In the genomic region with DNA sequence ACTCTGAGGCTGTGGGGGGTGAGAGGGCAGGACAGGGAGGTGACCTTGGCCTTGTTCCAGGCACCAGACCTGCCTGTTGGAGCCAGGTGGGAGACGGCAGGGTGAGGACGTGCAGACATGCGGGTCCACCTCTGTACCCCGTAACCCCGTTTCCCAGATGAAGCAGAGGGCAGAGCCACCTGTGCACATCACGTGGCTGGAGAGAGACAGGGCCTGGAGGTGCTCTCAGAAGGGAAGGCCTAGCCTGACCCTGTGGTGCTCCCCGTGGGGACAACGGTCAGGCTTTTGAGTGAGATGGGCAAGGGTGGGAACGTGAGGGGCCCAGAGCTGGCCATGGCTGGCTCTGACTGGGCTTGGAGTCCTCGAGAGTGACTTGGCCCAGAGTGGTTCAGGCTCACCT, we compare ENCODE assay signal across 20 cellular contexts. TPM values are rescaled to one million over a fixed set of nuclear protein-coding genes. Genes with fewer than 3 reads are reported as not detected.
A peak's percentile ranks its signal among the peaks of the same experiment; 100 is the strongest.
DNase-seq lines count a peak whose midpoint lies in the region; ATAC-seq, FAIRE-seq and TF ChIP-seq lines count a peak whose summit lies in the region.
"Had no signal": no experiment of that assay in that cellular context is flagged by ENCODE, and none has a peak within 500 bp of the region (broad histone marks: within the 10 kb centered on the region; RNA-seq: fewer than 3 reads in every experiment).

No MANE protein-coding gene starts in this region.

- peak overlapping the region; percentile 39 for H3K4me3 Mint-ChIP-seq in activated naive CD8-positive, alpha-beta T cell treated with anti-CD3 and anti-CD28 coated beads, Interleukin-2, amount 10 ng/mL, durations not matched to agents 7 days and 5 days
- H3K4me3 Mint-ChIP-seq in activated naive CD8-positive, alpha-beta T cell treated with anti-CD3 and anti-CD28 coated beads, Interleukin-2, amount 50 U/mL, for 24 hours: no peak overlapping the region
- H3K4me3 Mint-ChIP-seq: H9 had no signal

- WGBS in HepG2 (ENCODE audit: low lambda C conversion rate): 11% methylated on average over 10 of the region's 10 CpGs
- 59% methylated on average over 10 of the region's 10 CpGs for WGBS in body of pancreas, 2 donors

- H3K27me3 ChIP-seq in Panc1 (ENCODE audit: control insufficient read depth, insufficient read depth, low read length) (no peaks in the 10 kb centered on the region), HepG2 (ENCODE audit: control insufficient read depth in 1 of 2, insufficient read depth in 2 of 2, low read length in 2 of 2) (peaks cover 55 to 96% of the 10 kb centered on the region in 2 experiments), body of pancreas (peaks cover 0 to 6% of the 10 kb centered on the region in 2 donors)

- no peak for TF ChIP-seq EP300 in HepG2 (IDR thresholded peaks at IDR 0.05; ENCODE audit: low read depth in 2 of 2, low read length in 2 of 2)
- no peak for TF ChIP-seq EP300 in HepG2 (CRISPR knock-in tag; IDR thresholded peaks at IDR 0.05; ENCODE audit: borderline replicate concordance)

- DNase-seq in activated naive CD8-positive, alpha-beta T cell treated with anti-CD3 and anti-CD28 coated beads, Interleukin-2, amount 10 ng/mL, durations not matched to agents 7 days and 5 days: no peak
- no peak for DNase-seq in activated naive CD8-positive, alpha-beta T cell treated with anti-CD3 and anti-CD28 coated beads, Interleukin-2, amount 50 U/mL, for 24 hours
- no peak for DNase-seq in Panc1 (ENCODE audit: low read depth, low spot score)
- no peak for DNase-seq in HepG2 (ENCODE audit: low spot score)
- DNase-seq in activated CD8-positive, alpha-beta memory T cell treated with anti-CD3 and anti-CD28 coated beads, Interleukin-2, amount 50 U/mL, for 4 hours: no peak
- DNase-seq in NCI-H82 treated with DMSO at 0.1 percent for 48 hours (lab: John Stamatoyannopoulos, UW; ENCODE audit: unreplicated experiment): no peak
- DNase-seq in body of pancreas: no peak
- DNase-seq: BE2C; CD8-positive, alpha-beta memory T cell; H9; NCI-H1105; NCI-H2081; NCI-H2171 treated with DMSO at 0.1 percent for 48 hours; NCI-H446; NCI-H526 treated with DMSO at 0.1 percent for 48 hours; SHP77 treated with DMSO at 0.1 percent for 48 hours; SK-N-SH had no signal

- H3K27ac ChIP-seq in Panc1 (ENCODE audit: low read length) (peak overlapping the region; percentile 86), HepG2 (ENCODE audit: extremely low read length, insufficient read depth, low read length) (no peak overlapping the region), body of pancreas (no peak overlapping the region)

- H4K20me1 ChIP-seq in HepG2 (ENCODE audit: insufficient read depth, low read length): peaks cover 7% of the 10 kb centered on the region; the same call in 1 of the 2 replicates

- no peak overlapping the region for H2AFZ ChIP-seq in HepG2 (ENCODE audit: low read length)

- H3K4me1 ChIP-seq in Panc1 (ENCODE audit: control insufficient read depth, insufficient read depth, low read length) (peaks cover 67% of the 10 kb centered on the region), HepG2 (ENCODE audit: insufficient read depth, low read length) (no peaks in the 10 kb centered on the region), body of pancreas (no peaks in the 10 kb centered on the region)
- H3K4me1 ChIP-seq: BE2C had no signal

- POLR2A ChIA-PET in activated naive CD8-positive, alpha-beta T cell treated with anti-CD3 and anti-CD28 coated beads, Interleukin-2, amount 10 ng/mL, durations not matched to agents 7 days and 5 days (lab: Charles Lee): interaction anchor here (1.1 to 1.3 kb wide), 2 partner anchors 79 to 91 kb away, joined by 3 read pairs; no protein-coding TSS in a partner anchor
- POLR2A ChIA-PET in Panc1 (lab: Charles Lee): interaction anchor here (0.5 to 0.6 kb wide), 2 partner anchors 79 to 243 kb away, joined by 3 to 4 read pairs; no protein-coding TSS in a partner anchor
- POLR2A ChIA-PET in HepG2 (lab: Yijun Ruan, JAX): no interaction called here

- no peak overlapping the region for H3K4me2 ChIP-seq in HepG2 (ENCODE audit: low read depth, low read length)
- H3K4me2 ChIP-seq: SK-N-SH had no signal

- peaks cover 4% of the 10 kb centered on the region for H3K36me3 Mint-ChIP-seq in activated naive CD8-positive, alpha-beta T cell treated with anti-CD3 and anti-CD28 coated beads, Interleukin-2, amount 10 ng/mL, durations not matched to agents 7 days and 5 days
- no peaks in the 10 kb centered on the region for H3K36me3 Mint-ChIP-seq in activated naive CD8-positive, alpha-beta T cell treated with anti-CD3 and anti-CD28 coated beads, Interleukin-2, amount 50 U/mL, for 24 hours (ENCODE audit: low read depth)
- H3K36me3 Mint-ChIP-seq: CD8-positive, alpha-beta memory T cell had no signal

- H3K4me3 ChIP-seq in Panc1 (ENCODE audit: low read depth in 2 of 2, low read length in 2 of 2): no peak overlapping the region
- H3K4me3 ChIP-seq in HepG2 (replicated peaks in 1 of 3; ENCODE audit: insufficient read depth in 1 of 3, low read depth in 2 of 3, low read length in 3 of 3): no peak overlapping the region
- no peak overlapping the region for H3K4me3 ChIP-seq in body of pancreas

- peaks cover 9% of the 10 kb centered on the region for H3K9me3 Mint-ChIP-seq in activated naive CD8-positive, alpha-beta T cell treated with anti-CD3 and anti-CD28 coated beads, Interleukin-2, amount 10 ng/mL, durations not matched to agents 7 days and 5 days
- H3K9me3 Mint-ChIP-seq in activated naive CD8-positive, alpha-beta T cell treated with anti-CD3 and anti-CD28 coated beads, Interleukin-2, amount 50 U/mL, for 24 hours: peaks cover 1% of the 10 kb centered on the region

- BruUV-seq in Panc1 (replicated peaks; lab: Mats Ljungman, UMichigan) (TSS peak; percentile 33), HepG2 (replicated peaks; lab: Mats Ljungman, UMichigan) (no TSS peak)

- in situ Hi-C loops in Panc1 (cut with HindIII; ENCODE audit: low pct_unique_long_range_greater_than_20kb, low sequenced_read_pairs): no loop called here
- in situ Hi-C loops in HepG2 (cut with HindIII; ENCODE audit: extremely low pct_ligation_motif_present, low pct_unique_long_range_greater_than_20kb): no loop called here

- CTCF ChIA-PET in Panc1 (lab: Charles Lee): no interaction called here
- CTCF ChIA-PET in HepG2 (lab: Yijun Ruan, JAX; ENCODE audit: low intra/inter-chr PET ratio, low total read pairs): no interaction called here

- no peak overlapping the region for H3K9ac ChIP-seq in HepG2 (ENCODE audit: insufficient read depth, low read depth, low read length)
- H3K9ac ChIP-seq: SK-N-SH had no signal

- H3K27ac Mint-ChIP-seq in activated naive CD8-positive, alpha-beta T cell treated with anti-CD3 and anti-CD28 coated beads, Interleukin-2, amount 10 ng/mL, durations not matched to agents 7 days and 5 days: no peak overlapping the region
- H3K27ac Mint-ChIP-seq in activated naive CD8-positive, alpha-beta T cell treated with anti-CD3 and anti-CD28 coated beads, Interleukin-2, amount 50 U/mL, for 24 hours: no peak overlapping the region
- H3K27ac Mint-ChIP-seq: H9 had no signal

- peaks cover 25% of the 10 kb centered on the region for H3K27me3 Mint-ChIP-seq in activated naive CD8-positive, alpha-beta T cell treated with anti-CD3 and anti-CD28 coated beads, Interleukin-2, amount 10 ng/mL, durations not matched to agents 7 days and 5 days
- H3K27me3 Mint-ChIP-seq in activated naive CD8-positive, alpha-beta T cell treated with anti-CD3 and anti-CD28 coated beads, Interleukin-2, amount 50 U/mL, for 24 hours: peaks cover 12% of the 10 kb centered on the region

- TF ChIP-seq CTCF in Panc1 (IDR thresholded peaks at IDR 0.05) (no peak), HepG2 (CRISPR knock-in tag; IDR thresholded peaks at IDR 0.05) (no peak), body of pancreas (IDR thresholded peaks at IDR 0.05) (no peak)

- TF ChIP-seq POLR2A in HepG2 (IDR thresholded peaks at IDR 0.05; ENCODE audit: insufficient read depth in 1 of 2, low read depth in 2 of 2, low read length in 2 of 2): no peak
- no peak for TF ChIP-seq POLR2A in body of pancreas (IDR thresholded peaks at IDR 0.05)

- ATAC-seq in activated naive CD8-positive, alpha-beta T cell treated with anti-CD3 and anti-CD28 coated beads, Interleukin-2, amount 10 ng/mL, durations not matched to agents 7 days and 5 days (ENCODE audit: low read depth): no peak
- ATAC-seq in activated naive CD8-positive, alpha-beta T cell treated with anti-CD3 and anti-CD28 coated beads, Interleukin-2, amount 50 U/mL, for 24 hours: no peak
- ATAC-seq in Panc1 (no peak), HepG2 (no peak), body of pancreas (no peak)

- no peak for TF ChIP-seq RAD21 in HepG2 (CRISPR knock-in tag; IDR thresholded peaks at IDR 0.05)

- H3K36me3 ChIP-seq in Panc1 (ENCODE audit: control insufficient read depth, insufficient read depth, low read length) (no peaks in the 10 kb centered on the region; the same call in 1 of the 2 replicates), HepG2 (replicated peaks in 1 of 2; ENCODE audit: control insufficient read depth in 1 of 2, insufficient read depth in 2 of 2, low read length in 2 of 2) (no peaks in the 10 kb centered on the region), body of pancreas (replicated peaks in 1 of 2; ENCODE audit: insufficient read depth in 1 of 2, low read depth in 2 of 2) (no peaks in the 10 kb centered on the region)
- H3K36me3 ChIP-seq: BE2C had no signal

- no peak for FAIRE-seq in HepG2 (lab: Jason Lieb, UNC)
- FAIRE-seq: A204.1, GM12892, RCC 7860 had no signal

- intact Hi-C loops in Panc1 (cut with micrococcal nuclease; ENCODE audit: unreplicated experiment): no loop called here
- intact Hi-C loops in HepG2 (cut with micrococcal nuclease; ENCODE audit: unreplicated experiment): no loop called here
- intact Hi-C loops in body of pancreas (cut with DNase I): no loop called here

- peaks cover 10% of the 10 kb centered on the region for H3K4me1 Mint-ChIP-seq in activated naive CD8-positive, alpha-beta T cell treated with anti-CD3 and anti-CD28 coated beads, Interleukin-2, amount 10 ng/mL, durations not matched to agents 7 days and 5 days
- H3K4me1 Mint-ChIP-seq in activated naive CD8-positive, alpha-beta T cell treated with anti-CD3 and anti-CD28 coated beads, Interleukin-2, amount 50 U/mL, for 24 hours: peaks cover 18% of the 10 kb centered on the region

- H3K9me3 ChIP-seq in Panc1 (ENCODE audit: control insufficient read depth, insufficient read depth, low read depth, low read length) (no peaks in the 10 kb centered on the region), HepG2 (ENCODE audit: low read length) (peaks cover 3% of the 10 kb centered on the region; the same call in 1 of the 2 replicates), body of pancreas (no peaks in the 10 kb centered on the region)
- H3K9me3 ChIP-seq: BE2C, SK-N-SH had no signal

- no peaks in the 10 kb centered on the region for H3K79me2 ChIP-seq in HepG2 (ENCODE audit: insufficient read depth, low read length)

RNA-seq across cellular contexts. Expression of a gene that starts 6.6 kb away (rescaled TPM):
- total RNA-seq in activated naive CD8-positive, alpha-beta T cell treated with anti-CD3 and anti-CD28 coated beads, Interleukin-2, amount 10 ng/mL, durations not matched to agents 7 days and 5 days: under 1 TPM; 0.33 to 0.37 TPM
- total RNA-seq in Panc1 (2021; ENCODE audit: unreplicated experiment) (44.1 TPM), HepG2 (2016; rRNA removed; fragmentation: Illumina TruSeq; extraction: Trizol) (0.09 TPM in 1 of 2 replicates, not detected in the other), body of pancreas (not detected)
- polyA plus RNA-seq in Panc1 (2012; ENCODE audit: insufficient read length): 73.6 TPM
- total RNA-seq in HepG2 (2016; cell fraction: cytosol; rRNA removed; fragmentation: Illumina TruSeq; extraction: Trizol; ENCODE audit: low read depth): not detected in 2 replicates
- 0.04 TPM in 1 of 2 replicates, not detected in the other for total RNA-seq in HepG2 (2016; cell fraction: insoluble cytoplasmic fraction; rRNA removed; fragmentation: Illumina TruSeq; extraction: Trizol)
- 0.09 TPM in 1 of 2 replicates, not detected in the other for total RNA-seq in HepG2 (2016; cell fraction: membrane; rRNA removed; fragmentation: Illumina TruSeq; extraction: Trizol)
- 0.12 TPM in 1 of 2 replicates, not detected in the other for total RNA-seq in HepG2 (2016; cell fraction: nucleus; rRNA removed; fragmentation: Illumina TruSeq; extraction: Trizol)
- polyA plus RNA-seq in HepG2 (2011; rRNA removed): 0.12 and 0.17 TPM in 2 replicates
- 0.09 and 0.12 TPM in 2 replicates for polyA plus RNA-seq in HepG2 (2011; cell fraction: cytosol; rRNA removed)
- polyA plus RNA-seq in HepG2 (2011; cell fraction: nucleus; rRNA removed): 0.38 and 0.51 TPM in 2 replicates
- polyA plus RNA-seq in HepG2 (2012): 0.09 and 0.19 TPM in 2 replicates
- polyA plus RNA-seq in HepG2 (2016; cell fraction: cytosol; fragmentation: Illumina TruSeq; extraction: Trizol; ENCODE audit: low read depth): not detected in 2 replicates
- polyA plus RNA-seq in HepG2 (2016; cell fraction: insoluble cytoplasmic fraction; fragmentation: Illumina TruSeq; extraction: Trizol; ENCODE audit: low read depth): 0.08 TPM in 1 of 2 replicates, not detected in the other
- polyA plus RNA-seq in HepG2 (2016; cell fraction: membrane; fragmentation: Illumina TruSeq; extraction: Trizol; ENCODE audit: low read depth): 0.05 TPM in 1 of 2 replicates, not detected in the other
- 0.35 and 0.41 TPM in 2 replicates for polyA plus RNA-seq in HepG2 (2016; cell fraction: nucleus; fragmentation: Illumina TruSeq; extraction: Trizol; ENCODE audit: insufficient read depth, low read depth)
- 0.24 TPM in 1 of 2 replicates, not detected in the other for polyA minus RNA-seq in HepG2 (2011; rRNA and poly(A)+ RNA removed; ENCODE audit: low replicate concordance)
- polyA minus RNA-seq in HepG2 (2011; cell fraction: cytosol; rRNA and poly(A)+ RNA removed): not detected in 2 replicates
- 0.12 and 0.13 TPM in 2 replicates for polyA minus RNA-seq in HepG2 (2011; cell fraction: nucleus; rRNA and poly(A)+ RNA removed)
- total RNA-seq: CD8-positive, alpha-beta memory T cell had no signal
- polyA plus RNA-seq: CD8-positive, alpha-beta memory T cell had no signal

Comparison
In these comparisons a context has a peak if more than half of its experiments do, and no peak if none do; other contexts are left out.
1. RNA of a gene that starts 6.6 kb away (total RNA-seq): 44.1 TPM in Panc1 (single experiment); 0.33 to 0.37 TPM in activated naive CD8-positive, alpha-beta T cell treated with anti-CD3 and anti-CD28 coated beads, Interleukin-2, amount 10 ng/mL, durations not matched to agents 7 days and 5 days, 0.04 to 0.12 TPM in HepG2 and not detected in body of pancreas; every median in the first group is over 10 times any median in the second.